23 cellular contexts compared by ENCODE assay signal in the genomic region with DNA sequence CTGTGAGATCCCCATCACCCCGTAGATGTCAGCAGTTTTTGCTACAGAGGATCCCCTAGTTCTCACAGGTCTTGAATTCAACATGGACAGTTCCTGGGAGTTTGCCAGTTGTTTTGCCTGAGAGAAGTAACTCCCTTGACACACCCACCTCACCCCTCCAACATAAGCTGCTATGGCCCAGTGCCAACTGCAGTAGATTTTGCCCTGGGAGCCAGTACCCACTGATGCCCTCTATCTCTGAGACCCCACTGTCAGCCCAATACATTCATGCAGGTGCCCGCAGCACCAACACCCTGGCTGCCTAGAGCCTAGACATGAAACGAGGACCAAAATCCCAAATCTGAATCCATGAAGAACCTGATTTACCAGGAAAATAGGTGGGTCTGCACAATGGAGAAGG.
"Had no signal": no experiment of that assay in that cellular context is flagged by ENCODE, and none has a peak within 500 bp of the region (broad histone marks: within the 10 kb centered on the region; RNA-seq: fewer than 3 reads in every experiment).

No MANE protein-coding gene starts in this region.

- H3K9me3 ChIP-seq: SK-N-SH had no signal

- DNase-seq: IMR-90, Karpas-422, KG1, MM.1S, NCI-H1092 treated with DMSO at 0.1 percent for 48 hours, NCI-H1417 treated with DMSO at 0.1 percent for 48 hours, NCI-H146, NCI-H1694 treated with DMSO at 0.1 percent for 48 hours, NCI-H1930, NCI-H2081 treated with DMSO at 0.1 percent for 48 hours, NCI-H2171, NCI-H226, NCI-H446, NCI-H510A, NCI-H524 treated with DMSO at 0.1 percent for 48 hours, NCI-H82, SHP77, SK-N-SH, T-helper 1 cell, T-helper 17 cell had no signal

- H3K27ac ChIP-seq: RWPE1 had no signal

- H3K4me3 Mint-ChIP-seq: T-helper 17 cell; T-helper 2 cell treated with Interferon-gamma antibody and Interleukin-4, amounts not matched to agents 5 μg/mL and 100 μg/mL, for 36 hours had no signal

- H3K9ac ChIP-seq: SK-N-SH had no signal

- H3K27me3 Mint-ChIP-seq: T-helper 17 cell had no signal

- H3K4me2 ChIP-seq: SK-N-SH had no signal

- H3K9me2 ChIP-seq: SK-N-SH had no signal

- H3K4me1 Mint-ChIP-seq: T-helper 17 cell had no signal

- ATAC-seq: HepG2, T-helper 17 cell had no signal

- H3K27ac Mint-ChIP-seq: T-helper 17 cell; T-helper 2 cell treated with Interferon-gamma antibody and Interleukin-4, amounts not matched to agents 5 μg/mL and 100 μg/mL, for 36 hours had no signal
